24 cellular contexts compared by ENCODE assay signal in the genomic region with DNA sequence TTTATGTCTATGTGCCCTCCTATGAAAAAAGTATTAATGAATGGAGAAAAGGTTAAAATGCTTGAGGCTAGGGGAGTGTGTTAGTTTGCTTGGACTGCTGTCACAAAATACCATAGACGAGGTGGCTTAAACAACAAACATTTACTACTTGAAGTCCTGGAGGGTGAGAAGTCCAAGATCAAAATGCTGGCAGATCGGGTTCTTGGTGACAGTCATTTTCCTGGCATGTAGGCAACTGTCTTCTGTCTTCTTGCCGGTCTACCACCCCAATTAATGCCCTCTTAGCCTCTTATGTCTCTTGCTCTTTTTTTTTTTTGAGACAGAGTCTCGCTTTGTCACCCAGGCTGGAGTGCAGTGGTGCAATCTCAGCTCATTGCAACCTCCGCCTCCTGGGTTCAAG.
"Had no signal": no experiment of that assay in that cellular context is flagged by ENCODE, and none has a peak within 500 bp of the region (broad histone marks: within the 10 kb centered on the region; RNA-seq: fewer than 3 reads in every experiment).

No MANE protein-coding gene starts in this region.

- H3K4me3 ChIP-seq: MG63 had no signal

- H3K4me3 Mint-ChIP-seq: activated CD4-positive, alpha-beta memory T cell treated with anti-CD3 and anti-CD28 coated beads, Interleukin-2, amount 10 ng/mL, durations not matched to agents 7 days and 5 days; activated naive CD8-positive, alpha-beta T cell; brain; central memory CD8-positive, alpha-beta T cell had no signal

- H3K27ac ChIP-seq: VCaP had no signal

- H3K9me3 ChIP-seq: MG63 had no signal

- FAIRE-seq: astrocyte, RCC 7860 had no signal

- DNase-seq: activated CD4-positive, alpha-beta memory T cell treated with anti-CD3 and anti-CD28 coated beads, Interleukin-2, amount 10 ng/mL, durations not matched to agents 7 days and 5 days; activated CD4-positive, alpha-beta T cell treated with anti-CD3 and anti-CD28 coated beads, Interleukin-2, amount 50 U/mL, for 1 hour; activated CD4-positive, CD25-positive, alpha-beta regulatory T cell; activated effector memory CD4-positive, alpha-beta T cell treated with Interleukin-2 at 50 U/mL for 16 hours; activated naive CD4-positive, alpha-beta T cell; activated T-cell treated with anti-CD3 and anti-CD28 coated beads for 4 hours; amygdala; MG63; NCI-H1105 treated with DMSO at 0.1 percent for 48 hours; NCI-H146; NCI-H187 treated with DMSO at 0.1 percent for 48 hours; NCI-H2081 treated with DMSO at 0.1 percent for 48 hours; NCI-H446; NCI-H524; PC-3; SHP77; T-helper 2 cell; T1000 had no signal

- H3K27ac Mint-ChIP-seq: activated CD4-positive, alpha-beta memory T cell treated with anti-CD3 and anti-CD28 coated beads, Interleukin-2, amount 10 ng/mL, durations not matched to agents 7 days and 5 days; activated naive CD8-positive, alpha-beta T cell had no signal

- H3K27me3 ChIP-seq: MG63 had no signal

- ATAC-seq: PC-3 had no signal

- H3K9me3 Mint-ChIP-seq: activated CD4-positive, alpha-beta memory T cell treated with anti-CD3 and anti-CD28 coated beads, Interleukin-2, amount 10 ng/mL, durations not matched to agents 7 days and 5 days; central memory CD8-positive, alpha-beta T cell had no signal

- H3K27me3 Mint-ChIP-seq: activated CD4-positive, alpha-beta memory T cell treated with anti-CD3 and anti-CD28 coated beads, Interleukin-2, amount 10 ng/mL, durations not matched to agents 7 days and 5 days; activated naive CD8-positive, alpha-beta T cell; brain; central memory CD8-positive, alpha-beta T cell had no signal
